Comparison of ENCODE assay signal across 20 cellular contexts in genomic region chr19:35278578-35279284, GRCh38. TPM values are rescaled to one million over a fixed set of nuclear protein-coding genes. Genes with fewer than 3 reads are reported as not detected.
DNase-seq lines count a peak whose midpoint lies in the region; ATAC-seq, FAIRE-seq and TF ChIP-seq lines count a peak whose summit lies in the region.
"Had no signal": no experiment of that assay in that cellular context is flagged by ENCODE, and none has a peak within 500 bp of the region (broad histone marks: within the 10 kb centered on the region; RNA-seq: fewer than 3 reads in every experiment).

No MANE protein-coding gene starts in this region.

- TF ChIP-seq EP300 in K562 (IDR thresholded peaks at IDR 0.05; ENCODE audit: low read length) = no peak

- H3K4me2 ChIP-seq in K562 (ENCODE audit: insufficient read depth, low read length) = no peak overlapping the region

- H3K4me1 ChIP-seq in K562 (replicated peaks in 1 of 2; ENCODE audit: control insufficient read depth in 2 of 2, insufficient read depth in 2 of 2, low read length in 2 of 2) (peaks cover 11 to 46% of the 10 kb centered on the region in 2 experiments; a peak in 4 of 5 replicates), right lobe of liver (peaks cover 0 to 38% (median 10%) of the 10 kb centered on the region in 4 donors)
- H3K4me1 ChIP-seq in effector memory CD4-positive, alpha-beta T cell (ENCODE audit: control insufficient read depth, insufficient read depth, low read length, poor library complexity, severe bottlenecking) = no peaks in the 10 kb centered on the region

- in situ Hi-C loops in K562 (cut with MboI) = loop anchor here (10.0 kb wide), 2 partner anchors 56 to 186 kb away; no protein-coding TSS in a partner anchor

- intact Hi-C loops in K562 (cut with micrococcal nuclease) = no loop called here
- intact Hi-C loops in right lobe of liver (cut with DNase I) = no loop called here

- TF ChIP-seq RAD21 in K562 (CRISPR knock-in tag; conservative IDR thresholded peaks at IDR 0.05 in 1 of 2, IDR thresholded peaks at IDR 0.05 in 1 of 2) = no peak

- TF ChIP-seq POLR2A in K562 (conservative IDR thresholded peaks at IDR 0.05) (no peak), right lobe of liver (IDR thresholded peaks at IDR 0.05) (no peak)

- no peak overlapping the region for H3K4me3 ChIP-seq in H7 (ENCODE audit: insufficient read depth, low read depth, low read length)
- H3K4me3 ChIP-seq in K562 = no peak overlapping the region
- no peak overlapping the region for H3K4me3 ChIP-seq in right lobe of liver
- no peak overlapping the region for H3K4me3 ChIP-seq in effector memory CD4-positive, alpha-beta T cell (ENCODE audit: insufficient read depth, low read depth, low read length, poor library complexity, severe bottlenecking)
- H3K4me3 ChIP-seq: Peyer's patch had no signal

- FAIRE-seq in K562 (lab: Jason Lieb, UNC) = no peak

- H3K27me3 ChIP-seq in H7 (ENCODE audit: control insufficient read depth, insufficient read depth, low read length) (0 out of 2 replicates have a peak, but pooled peaks cover 3% of the 10 kb centered on the region), K562 (ENCODE audit: control insufficient read depth in 2 of 2, insufficient read depth in 2 of 2, low read length in 2 of 2) (no peaks in the 10 kb centered on the region), right lobe of liver (no peaks in the 10 kb centered on the region)
- no peaks in the 10 kb centered on the region for H3K27me3 ChIP-seq in effector memory CD4-positive, alpha-beta T cell (replicated peaks; ENCODE audit: control insufficient read depth, insufficient read depth, low read length, poor library complexity, severe bottlenecking)
- H3K27me3 ChIP-seq: Peyer's patch had no signal

- H4K20me1 ChIP-seq in K562 (replicated peaks; ENCODE audit: control insufficient read depth, insufficient read depth, low read length) = no peaks in the 10 kb centered on the region; the same call in 1 of the 2 replicates

- TF ChIP-seq CTCF in K562 (IDR thresholded peaks at IDR 0.05 in 2 of 3, conservative IDR thresholded peaks at IDR 0.05 in 1 of 3; ENCODE audit: insufficient read depth in 2 of 3, low read depth in 1 of 3, low read length in 3 of 3) (no peak), right lobe of liver (IDR thresholded peaks at IDR 0.05) (no peak)

- H3K9me1 ChIP-seq in K562 (ENCODE audit: control insufficient read depth, insufficient read depth, low read length) = no peaks in the 10 kb centered on the region

- no peaks in the 10 kb centered on the region for H3K9me3 ChIP-seq in K562 (replicated peaks; ENCODE audit: control insufficient read depth, insufficient read depth, low read depth, low read length)
- H3K9me3 ChIP-seq in right lobe of liver = no peaks in the 10 kb centered on the region
- H3K9me3 ChIP-seq in effector memory CD4-positive, alpha-beta T cell (ENCODE audit: control insufficient read depth, low read length) = no peaks in the 10 kb centered on the region
- H3K9me3 ChIP-seq: Peyer's patch had no signal

- no peaks in the 10 kb centered on the region for H3K79me2 ChIP-seq in K562 (ENCODE audit: control insufficient read depth, insufficient read depth, low read length)

- DNase-seq in H7 = peak; percentile 57
- no peak for DNase-seq in K562 (ENCODE audit: extremely low read depth in 1 of 4, low spot score in 3 of 4)
- DNase-seq in right lobe of liver = peak in 1 of 3 donors; percentile 78
- no peak for DNase-seq in effector memory CD4-positive, alpha-beta T cell
- no peak for DNase-seq in C1 segment of cervical spinal cord (lab: John Stamatoyannopoulos, UW)
- DNase-seq: CD4-positive, alpha-beta memory T cell; DMS153; GDM1; GOT3; KG1; NCI-H1105 treated with DMSO at 0.1 percent for 48 hours; NCI-H1694; NCI-H2081 treated with DMSO at 0.1 percent for 48 hours; Peyer's patch; SIG-M5 had no signal

- H2AFZ ChIP-seq in K562 (ENCODE audit: low read depth, low read length) = no peak overlapping the region

- CTCF ChIA-PET in K562 (lab: Yijun Ruan, JAX; ENCODE audit: low intra/inter-chr PET ratio) = no interaction called here

- BruUV-seq in K562 (replicated peaks; lab: Mats Ljungman, UMichigan) = no TSS peak

- H3K36me3 ChIP-seq in H7 (replicated peaks; ENCODE audit: control insufficient read depth, insufficient read depth, low read length) = peaks cover 4% of the 10 kb centered on the region
- peaks cover 38% of the 10 kb centered on the region; the same call in 1 of the 3 replicates for H3K36me3 ChIP-seq in K562 (ENCODE audit: control insufficient read depth, insufficient read depth, low read length)
- peaks cover 0 to 14% (median 5%) of the 10 kb centered on the region in 4 donors for H3K36me3 ChIP-seq in right lobe of liver
- peaks cover 35% of the 10 kb centered on the region for H3K36me3 ChIP-seq in effector memory CD4-positive, alpha-beta T cell (ENCODE audit: control insufficient read depth, insufficient read depth, low read length)

- ATAC-seq in K562 (no peak), right lobe of liver (peak in 3 of 4 donors; percentile 2 to 35 (median 32)), GM19023 (IDR thresholded peaks at IDR 0.05; ENCODE audit: unreplicated experiment) (no peak)

- POLR2A ChIA-PET in K562 (lab: Yijun Ruan, JAX) = interaction anchor here (0.6 to 1.9 kb wide), 8 partner anchors 9 to 365 kb away, joined by 3 to 7 read pairs (median 3); no protein-coding TSS in a partner anchor

- no peak overlapping the region for H3K9ac ChIP-seq in K562 (ENCODE audit: insufficient read depth in 1 of 2, low read depth in 2 of 2, low read length in 2 of 2)

- WGBS in K562 (ENCODE audit: insufficient coverage, low coverage, missing lambda C conversion rate) = 94% methylated on average over 22 of the region's 45 CpGs
- WGBS in right lobe of liver (ENCODE audit: insufficient coverage, low coverage, low lambda C conversion rate, missing lambda C conversion rate) = 92% methylated on average over 14 of the region's 45 CpGs

- H3K27ac ChIP-seq in K562 (ENCODE audit: extremely low read depth, low read depth, low read length) (no peak overlapping the region), right lobe of liver (no peak overlapping the region)
- H3K27ac ChIP-seq in effector memory CD4-positive, alpha-beta T cell (ENCODE audit: insufficient read depth, low read length, poor library complexity, severe bottlenecking) = no peak overlapping the region
- H3K27ac ChIP-seq: Peyer's patch had no signal

RNA-seq across cellular contexts. Expression of gene HAMP, which starts 3.6 kb away (rescaled TPM):
- not detected in 2 replicates for total RNA-seq in H7 (2014; rRNA removed; shearing (Covaris generic))
- total RNA-seq in K562 (2011; cell fraction: chromatin; rRNA removed; ENCODE audit: low replicate concordance) = 0.25 and 1.3 TPM in 2 replicates
- total RNA-seq in K562 (2011; cell fraction: nucleolus; rRNA removed) = 1.5 and 2.1 TPM in 2 replicates
- 0.84 and 1.9 TPM in 2 replicates for total RNA-seq in K562 (2011; cell fraction: nucleoplasm; rRNA removed)
- total RNA-seq in K562 (2014; rRNA removed) = not detected in 2 replicates
- total RNA-seq in K562 (2014; rRNA removed; fragmentation: Illumina TruSeq; extraction: Trizol) = 0.29 TPM in 1 of 2 replicates, not detected in the other
- 0.57 TPM in 1 of 2 replicates, not detected in the other for total RNA-seq in K562 (2015; rRNA removed; fragmentation: Illumina TruSeq; extraction: Trizol)
- total RNA-seq in K562 (2021) = 0.29 TPM in 2 replicates
- polyA plus RNA-seq in K562 (2011; rRNA removed) = 0.26 and 0.39 TPM in 2 replicates
- 0.74 and 3.9 TPM in 2 replicates for polyA plus RNA-seq in K562 (2011; cell fraction: cytosol; rRNA removed)
- 0.24 and 0.74 TPM in 2 replicates for polyA plus RNA-seq in K562 (2011; cell fraction: nucleus; rRNA removed)
- polyA plus RNA-seq in K562 (2012) = 0.98 and 2.0 TPM in 2 replicates
- polyA plus RNA-seq in K562 (2014; fragmentation: Illumina TruSeq; extraction: Trizol) = 0.64 and 1.1 TPM in 2 replicates
- polyA plus RNA-seq in K562 (2014; fragmentation: Nextera tagmentation; extraction: Ambion mirVana) = 1 to 10 TPM in 1 of 2 experiments, under 1 TPM in 1; 0.65 to 1.0 TPM
- polyA plus RNA-seq in K562 (2014; rRNA removed) = 0.05 and 0.76 TPM in 2 replicates
- 0.11 TPM in 1 of 2 replicates, not detected in the other for polyA minus RNA-seq in K562 (2011; rRNA and poly(A)+ RNA removed)
- 1.6 TPM in 1 of 2 replicates, not detected in the other for polyA minus RNA-seq in K562 (2011; cell fraction: cytosol; rRNA and poly(A)+ RNA removed)
- polyA minus RNA-seq in K562 (2011; cell fraction: nucleus; rRNA and poly(A)+ RNA removed) = 0.11 and 0.67 TPM in 2 replicates
- total RNA-seq in right lobe of liver = 100 to 1,000 TPM in 2 of 6 experiments, 10 to 100 TPM in 3, under 1 TPM in 1; 0.86 to 146 (median 65.3) TPM
- total RNA-seq: A172, Daoy, NCI-H460, Peyer's patch had no signal
- polyA plus RNA-seq: BJ; CD4-positive, alpha-beta memory T cell had no signal

RNA-seq across cellular contexts. Expression of gene USF2, which starts 10.0 kb away (rescaled TPM):
- 79.3 and 91.7 TPM in 2 replicates for total RNA-seq in H7 (2014; rRNA removed; shearing (Covaris generic))
- total RNA-seq in K562 (2011; cell fraction: chromatin; rRNA removed; ENCODE audit: low replicate concordance) = 42.6 and 101 TPM in 2 replicates
- total RNA-seq in K562 (2011; cell fraction: nucleolus; rRNA removed) = 81.1 and 82.5 TPM in 2 replicates
- total RNA-seq in K562 (2011; cell fraction: nucleoplasm; rRNA removed) = 54.4 and 62.0 TPM in 2 replicates
- total RNA-seq in K562 (2014; rRNA removed) (79.6 and 92.0 TPM in 2 replicates), K562 (2014; rRNA removed; fragmentation: Illumina TruSeq; extraction: Trizol) (27.8 and 31.1 TPM in 2 replicates), K562 (2015; rRNA removed; fragmentation: Illumina TruSeq; extraction: Trizol) (41.3 and 44.8 TPM in 2 replicates), K562 (2021) (79.6 and 85.1 TPM in 2 replicates), right lobe of liver (10 to 100 TPM; 65.4 to 78.5 (median 75.7) TPM)
- polyA plus RNA-seq in K562 (2011; rRNA removed) (62.5 and 69.2 TPM in 2 replicates), K562 (2014; fragmentation: Illumina TruSeq; extraction: Trizol) (57.2 and 58.4 TPM in 2 replicates), K562 (2014; fragmentation: Nextera tagmentation; extraction: Ambion mirVana) (under 1 TPM; 0.27 to 0.34 TPM), K562 (2014; rRNA removed) (78.0 and 93.7 TPM in 2 replicates)
- polyA plus RNA-seq in K562 (2011; cell fraction: cytosol; rRNA removed) = 53.9 and 98.4 TPM in 2 replicates
- 102 and 108 TPM in 2 replicates for polyA plus RNA-seq in K562 (2011; cell fraction: nucleus; rRNA removed)
- polyA plus RNA-seq in K562 (2012) = 81.4 and 98.5 TPM in 2 replicates
- 31.5 and 39.4 TPM in 2 replicates for polyA minus RNA-seq in K562 (2011; rRNA and poly(A)+ RNA removed)
- polyA minus RNA-seq in K562 (2011; cell fraction: cytosol; rRNA and poly(A)+ RNA removed) = 28.5 and 53.2 TPM in 2 replicates
- 21.7 and 31.3 TPM in 2 replicates for polyA minus RNA-seq in K562 (2011; cell fraction: nucleus; rRNA and poly(A)+ RNA removed)

RNA-seq across cellular contexts. Expression of gene MAG, which starts 13.2 kb away (rescaled TPM):
- total RNA-seq in H7 (2014; rRNA removed; shearing (Covaris generic)) = 0.10 TPM in 1 of 2 replicates, not detected in the other
- total RNA-seq in K562 (2011; cell fraction: chromatin; rRNA removed; ENCODE audit: low replicate concordance) = 9.6 and 21.9 TPM in 2 replicates
- total RNA-seq in K562 (2011; cell fraction: nucleolus; rRNA removed) = 25.2 and 25.7 TPM in 2 replicates
- 12.0 and 17.2 TPM in 2 replicates for total RNA-seq in K562 (2011; cell fraction: nucleoplasm; rRNA removed)
- total RNA-seq in K562 (2014; rRNA removed) = 6.3 and 9.0 TPM in 2 replicates
- 0.67 and 1.1 TPM in 2 replicates for total RNA-seq in K562 (2014; rRNA removed; fragmentation: Illumina TruSeq; extraction: Trizol)
- 2.8 and 4.6 TPM in 2 replicates for total RNA-seq in K562 (2015; rRNA removed; fragmentation: Illumina TruSeq; extraction: Trizol)
- 6.4 and 7.7 TPM in 2 replicates for total RNA-seq in K562 (2021)
- polyA plus RNA-seq in K562 (2011; rRNA removed) = 1.4 and 1.6 TPM in 2 replicates
- polyA plus RNA-seq in K562 (2011; cell fraction: cytosol; rRNA removed) = 1.6 and 6.7 TPM in 2 replicates
- 1.9 and 8.2 TPM in 2 replicates for polyA plus RNA-seq in K562 (2011; cell fraction: nucleus; rRNA removed)
- polyA plus RNA-seq in K562 (2012) = 2.3 and 5.2 TPM in 2 replicates
- polyA plus RNA-seq in K562 (2014; fragmentation: Illumina TruSeq; extraction: Trizol) = 0.61 and 3.3 TPM in 2 replicates
- under 1 TPM; 0.11 to 0.39 TPM for polyA plus RNA-seq in K562 (2014; fragmentation: Nextera tagmentation; extraction: Ambion mirVana)
- 2.9 and 10.0 TPM in 2 replicates for polyA plus RNA-seq in K562 (2014; rRNA removed)
- polyA minus RNA-seq in K562 (2011; rRNA and poly(A)+ RNA removed) = 1.4 TPM in 1 of 2 replicates, not detected in the other
- 3.0 and 8.6 TPM in 2 replicates for polyA minus RNA-seq in K562 (2011; cell fraction: cytosol; rRNA and poly(A)+ RNA removed)
- 3.8 and 6.6 TPM in 2 replicates for polyA minus RNA-seq in K562 (2011; cell fraction: nucleus; rRNA and poly(A)+ RNA removed)
- total RNA-seq in right lobe of liver = under 1 TPM in 1 of 6 experiments, not detected in 5; 0.40 TPM
- total RNA-seq: A172; CD4-positive, alpha-beta memory T cell; Daoy; NCI-H460 had no signal
- polyA plus RNA-seq: BJ; CD4-positive, alpha-beta memory T cell had no signal

RNA-seq across cellular contexts. Expression of gene LSR, which starts 29.9 kb away (rescaled TPM):
- 128 and 134 TPM in 2 replicates for total RNA-seq in H7 (2014; rRNA removed; shearing (Covaris generic))
- 30.2 and 123 TPM in 2 replicates for total RNA-seq in K562 (2011; cell fraction: chromatin; rRNA removed; ENCODE audit: low replicate concordance)
- 223 and 260 TPM in 2 replicates for total RNA-seq in K562 (2011; cell fraction: nucleolus; rRNA removed)
- total RNA-seq in K562 (2011; cell fraction: nucleoplasm; rRNA removed) = 130 and 145 TPM in 2 replicates
- total RNA-seq in K562 (2014; rRNA removed) (65.1 and 111 TPM in 2 replicates), K562 (2014; rRNA removed; fragmentation: Illumina TruSeq; extraction: Trizol) (10.1 and 11.3 TPM in 2 replicates), K562 (2015; rRNA removed; fragmentation: Illumina TruSeq; extraction: Trizol) (29.4 and 32.3 TPM in 2 replicates), K562 (2021) (83.3 and 87.9 TPM in 2 replicates), right lobe of liver (100 to 1,000 TPM in 4 of 6 experiments, 10 to 100 TPM in 2; 96.6 to 138 (median 112) TPM)
- polyA plus RNA-seq in K562 (2011; rRNA removed) (19.6 and 42.8 TPM in 2 replicates), K562 (2014; fragmentation: Illumina TruSeq; extraction: Trizol) (28.0 and 61.6 TPM in 2 replicates), K562 (2014; fragmentation: Nextera tagmentation; extraction: Ambion mirVana) (under 1 TPM; 0.44 to 0.66 TPM), K562 (2014; rRNA removed) (39.4 and 47.4 TPM in 2 replicates)
- 24.5 and 85.7 TPM in 2 replicates for polyA plus RNA-seq in K562 (2011; cell fraction: cytosol; rRNA removed)
- 44.0 and 102 TPM in 2 replicates for polyA plus RNA-seq in K562 (2011; cell fraction: nucleus; rRNA removed)
- polyA plus RNA-seq in K562 (2012) = 77.8 and 93.6 TPM in 2 replicates
- 9.4 and 16.2 TPM in 2 replicates for polyA minus RNA-seq in K562 (2011; rRNA and poly(A)+ RNA removed)
- 87.6 and 93.3 TPM in 2 replicates for polyA minus RNA-seq in K562 (2011; cell fraction: cytosol; rRNA and poly(A)+ RNA removed)
- 61.4 and 69.4 TPM in 2 replicates for polyA minus RNA-seq in K562 (2011; cell fraction: nucleus; rRNA and poly(A)+ RNA removed)

RNA-seq across cellular contexts. Expression of gene FAM187B, which starts 50.2 kb away (rescaled TPM):
- not detected in 2 replicates for total RNA-seq in H7 (2014; rRNA removed; shearing (Covaris generic))
- 0.25 TPM in 1 of 2 replicates, not detected in the other for total RNA-seq in K562 (2011; cell fraction: chromatin; rRNA removed; ENCODE audit: low replicate concordance)
- total RNA-seq in K562 (2011; cell fraction: nucleolus; rRNA removed) = not detected in 2 replicates
- total RNA-seq in K562 (2011; cell fraction: nucleoplasm; rRNA removed) = not detected in 2 replicates
- total RNA-seq in K562 (2014; rRNA removed) (0.09 TPM in 1 of 2 replicates, not detected in the other), K562 (2014; rRNA removed; fragmentation: Illumina TruSeq; extraction: Trizol) (not detected in 2 replicates), K562 (2015; rRNA removed; fragmentation: Illumina TruSeq; extraction: Trizol) (not detected in 2 replicates), K562 (2021) (not detected in 2 replicates), right lobe of liver (not detected)
- polyA plus RNA-seq in K562 (2011; rRNA removed) (not detected in 2 replicates), K562 (2014; fragmentation: Illumina TruSeq; extraction: Trizol) (not detected in 2 replicates), K562 (2014; fragmentation: Nextera tagmentation; extraction: Ambion mirVana) (under 1 TPM in 1 of 2 experiments, not detected in 1; 0.04 TPM), K562 (2014; rRNA removed) (not detected in 2 replicates)
- polyA plus RNA-seq in K562 (2011; cell fraction: cytosol; rRNA removed) = 0.07 TPM in 1 of 2 replicates, not detected in the other
- 0.10 TPM in 1 of 2 replicates, not detected in the other for polyA plus RNA-seq in K562 (2011; cell fraction: nucleus; rRNA removed)
- polyA plus RNA-seq in K562 (2012) = not detected in 2 replicates
- polyA minus RNA-seq in K562 (2011; rRNA and poly(A)+ RNA removed) = not detected in 2 replicates
- not detected in 2 replicates for polyA minus RNA-seq in K562 (2011; cell fraction: cytosol; rRNA and poly(A)+ RNA removed)
- polyA minus RNA-seq in K562 (2011; cell fraction: nucleus; rRNA and poly(A)+ RNA removed) = not detected in 2 replicates
- total RNA-seq: A172; CD4-positive, alpha-beta memory T cell; Daoy; NCI-H460; Peyer's patch had no signal
- polyA plus RNA-seq: BJ; CD4-positive, alpha-beta memory T cell had no signal

Comparison
In these comparisons a context has a peak if more than half of its experiments do, and no peak if none do; other contexts are left out.
1. ATAC-seq: peak in right lobe of liver (3 of 4); none in K562 (single experiment) and GM19023 (single experiment).